ENCODE assay signal across 14 cellular contexts in genomic region chr7:132653364-132653930, GRCh38.
DNase-seq lines count a peak whose midpoint lies in the region; ATAC-seq and TF ChIP-seq lines count a peak whose summit lies in the region.
"Had no signal": no experiment of that assay in that cellular context is flagged by ENCODE, and none has a peak within 500 bp of the region (broad histone marks: within the 10 kb centered on the region; RNA-seq: fewer than 3 reads in every experiment).

No MANE protein-coding gene starts in this region.

- no peak overlapping the region for H3K4me3 ChIP-seq in Karpas-422 (ENCODE audit: low read length)
- no peak overlapping the region for H3K4me3 ChIP-seq in Caco-2 (ENCODE audit: low read depth, low read length)
- H3K4me3 ChIP-seq: dorsolateral prefrontal cortex had no signal

- DNase-seq in Karpas-422 (peak; percentile 55), GM10248 (ENCODE audit: extremely low spot score) (no peak), HUDEP-2 (lab: John Stamatoyannopoulos, UW; ENCODE audit: unreplicated experiment in 76 of 76) (no peak), Caco-2 (no peak)
- DNase-seq: BE2C, dorsolateral prefrontal cortex, EL, NCI-H1048 had no signal

- no peak for TF ChIP-seq CTCF in GM10248 (IDR thresholded peaks at IDR 0.05; ENCODE audit: control extremely low read depth, extremely low read depth, low read depth, missing control alignments)
- TF ChIP-seq CTCF in Caco-2 (IDR thresholded peaks at IDR 0.05; ENCODE audit: insufficient read depth in 1 of 2, low read depth in 1 of 2, low read length in 1 of 2, severe bottlenecking in 1 of 2, unreplicated experiment in 1 of 2), result no peak

- H3K9me3 ChIP-seq in Karpas-422 (ENCODE audit: low read length) (no peaks in the 10 kb centered on the region), Caco-2 (no peaks in the 10 kb centered on the region)
- H3K9me3 ChIP-seq: BE2C had no signal

- H3K9me3 Mint-ChIP-seq in Caco-2 (ENCODE audit: unreplicated experiment), result peaks cover 13% of the 10 kb centered on the region

- no peaks in the 10 kb centered on the region for H3K36me3 Mint-ChIP-seq in Caco-2 (ENCODE audit: insufficient read depth, unreplicated experiment)

- H3K36me3 ChIP-seq in Karpas-422 (ENCODE audit: insufficient read depth, low read length) (no peaks in the 10 kb centered on the region), Caco-2 (ENCODE audit: control insufficient read depth, insufficient read depth, low read length) (no peaks in the 10 kb centered on the region)
- H3K36me3 ChIP-seq: BE2C had no signal

- H3K4me1 Mint-ChIP-seq in Caco-2 (ENCODE audit: low read depth, unreplicated experiment), result peaks cover 11% of the 10 kb centered on the region

- POLR2A ChIA-PET in GM10248 (lab: Yijun Ruan, JAX) (no interaction called here), Caco-2 (lab: Charles Lee) (no interaction called here)

- intact Hi-C loops in Caco-2 (cut with micrococcal nuclease; ENCODE audit: unreplicated experiment), result no loop called here

- H3K27me3 ChIP-seq in Karpas-422 (ENCODE audit: low read length) (no peaks in the 10 kb centered on the region), Caco-2 (replicated peaks; ENCODE audit: control insufficient read depth, insufficient read depth, low read length) (no peaks in the 10 kb centered on the region; the same call in 1 of the 2 replicates)
- H3K27me3 ChIP-seq: BE2C, dorsolateral prefrontal cortex had no signal

- no peaks in the 10 kb centered on the region for H3K79me2 ChIP-seq in Karpas-422 (ENCODE audit: low read length)

- H3K9me2 ChIP-seq in Karpas-422 (replicated peaks; ENCODE audit: insufficient read depth, low read length), result no peaks in the 10 kb centered on the region

- no peaks in the 10 kb centered on the region for H4K20me1 ChIP-seq in Karpas-422 (ENCODE audit: insufficient read depth, low read depth, low read length)

- no peak overlapping the region for H3K9ac ChIP-seq in Karpas-422 (ENCODE audit: low read length)

- peaks cover 11% of the 10 kb centered on the region for H3K27me3 Mint-ChIP-seq in Caco-2 (ENCODE audit: insufficient read depth, unreplicated experiment)
- H3K27me3 Mint-ChIP-seq: stimulated activated naive CD8-positive, alpha-beta T cell treated with anti-CD3 and anti-CD28 coated beads, Interleukin-15, amount 100 ng/mL, for 72 hours had no signal

- peaks cover 19% of the 10 kb centered on the region for H3K4me1 ChIP-seq in Karpas-422 (ENCODE audit: low read length)
- H3K4me1 ChIP-seq in Caco-2, result no peaks in the 10 kb centered on the region

- no peak overlapping the region for H3K27ac ChIP-seq in Karpas-422 (ENCODE audit: low read length)
- H3K27ac ChIP-seq: dorsolateral prefrontal cortex had no signal

- no peak overlapping the region for H2AFZ ChIP-seq in Karpas-422 (ENCODE audit: low read length)

- no peak overlapping the region for H3K4me3 Mint-ChIP-seq in Caco-2 (ENCODE audit: unreplicated experiment)

- CTCF ChIA-PET in GM10248 (lab: Yijun Ruan, JAX) (interaction anchor here (1.0 to 2.6 kb wide), 7 partner anchors 9 to 781 kb away, joined by 3 to 15 read pairs (median 4); no protein-coding TSS in a partner anchor), Caco-2 (lab: Charles Lee) (no interaction called here)

- no TSS peak for BruUV-seq in Caco-2 (replicated peaks; lab: Mats Ljungman, UMichigan)

- no peak overlapping the region for H3K27ac Mint-ChIP-seq in Caco-2 (ENCODE audit: unreplicated experiment)

- peak; percentile 47 for ATAC-seq in GM18498 (IDR thresholded peaks at IDR 0.05; ENCODE audit: unreplicated experiment)
- peak; percentile 54 for ATAC-seq in GM21723 (IDR thresholded peaks at IDR 0.05; ENCODE audit: unreplicated experiment)
- peak; percentile 35 for ATAC-seq in esophagus mucosa
- no peak for ATAC-seq in HG03139 (IDR thresholded peaks at IDR 0.05; ENCODE audit: unreplicated experiment)
- ATAC-seq: Panc1 had no signal

- no peak overlapping the region for H3K4me2 ChIP-seq in Karpas-422 (ENCODE audit: low read depth, low read length, poor library complexity, severe bottlenecking)
